In the genomic region with DNA sequence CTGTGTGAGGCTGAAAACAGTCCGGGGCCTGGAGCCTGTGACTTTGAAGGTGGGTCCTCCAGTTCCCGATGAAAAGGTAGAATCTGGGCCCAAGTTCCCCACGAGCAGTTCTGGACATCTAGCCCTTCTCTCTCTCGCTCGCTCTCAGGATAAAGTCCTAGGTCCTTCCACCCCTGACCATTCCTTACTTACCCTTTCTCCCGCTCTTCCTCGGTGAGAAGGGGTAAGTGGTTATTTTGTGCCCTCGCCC, we compare ENCODE assay signal across 8 cellular contexts. TPM values are rescaled to one million over a fixed set of nuclear protein-coding genes. Genes with fewer than 3 reads are reported as not detected.
DNase-seq lines count a peak whose midpoint lies in the region; ATAC-seq and TF ChIP-seq lines count a peak whose summit lies in the region.

No MANE protein-coding gene starts in this region.

- peaks cover 6% of the 10 kb centered on the region for H3K79me1 ChIP-seq in trophoblast cell (ENCODE audit: low read length)

- H3K4me3 ChIP-seq in epithelial cell of proximal tubule (ENCODE audit: low read depth, low read length) (peak overlapping the region; percentile 70), trophoblast cell (ENCODE audit: low read depth, low read length) (peak overlapping the region; percentile 86)

- TF ChIP-seq CTCF in GM10266 (IDR thresholded peaks at IDR 0.05; ENCODE audit: control insufficient read depth, insufficient read depth, low read depth, missing control alignments) (no peak), epithelial cell of proximal tubule (conservative IDR thresholded peaks at IDR 0.05; ENCODE audit: low read depth, low read length) (no peak)

- no peak overlapping the region for H3K9ac ChIP-seq in trophoblast cell (ENCODE audit: low read length)

- H3K79me2 ChIP-seq in trophoblast cell (ENCODE audit: control insufficient read depth, insufficient read depth, low read length, poor library complexity) = peaks cover 6% of the 10 kb centered on the region

- no peak overlapping the region for H2BK5ac ChIP-seq in trophoblast cell (ENCODE audit: low read depth, low read length, poor library complexity)

- peaks cover 0 to 7% of the 10 kb centered on the region in 2 experiments for H3K4me1 ChIP-seq in trophoblast cell (ENCODE audit: control insufficient read depth in 1 of 2, insufficient read depth in 2 of 2, low read length in 2 of 2)

- DNase-seq in GM10266 (ENCODE audit: extremely low spot score) (peak; percentile 24), RPMI7951 (ENCODE audit: low read depth) (peak; percentile 2), epithelial cell of proximal tubule (ENCODE audit: low read depth) (no peak), trophoblast cell (no peak), NCI-H524 treated with DMSO at 0.1 percent for 48 hours (lab: John Stamatoyannopoulos, UW) (no peak)

- no peak overlapping the region for H3K4ac ChIP-seq in trophoblast cell (ENCODE audit: low read depth, low read length)

- no CpG with 5 or more reads among the region's 8 CpGs for WGBS in trophoblast cell (ENCODE audit: extremely low coverage, insufficient coverage, insufficient read length)

- no peaks in the 10 kb centered on the region for H3K9me3 ChIP-seq in trophoblast cell (ENCODE audit: insufficient read depth, low read depth, low read length)

- H2BK120ac ChIP-seq in trophoblast cell (ENCODE audit: insufficient read depth, low read length, poor library complexity) = peak overlapping the region; percentile 60

- peak overlapping the region; percentile 28 for H3K18ac ChIP-seq in trophoblast cell (ENCODE audit: low read length)

- H4K91ac ChIP-seq in trophoblast cell (ENCODE audit: low read depth, low read length) = peak overlapping the region; percentile 30

- no peaks in the 10 kb centered on the region for H3K36me3 ChIP-seq in trophoblast cell (ENCODE audit: control insufficient read depth in 1 of 2, insufficient read depth in 2 of 2, low read length in 2 of 2)

- no peak overlapping the region for H2AK5ac ChIP-seq in trophoblast cell (ENCODE audit: low read length)

- ATAC-seq in HG02610 (IDR thresholded peaks at IDR 0.05; ENCODE audit: unreplicated experiment) (no peak), HG02885 (IDR thresholded peaks at IDR 0.05; ENCODE audit: poor library complexity, unreplicated experiment) (no peak), HG03025 (IDR thresholded peaks at IDR 0.05; ENCODE audit: low FRiP score, unreplicated experiment) (no peak)

- H3K4me2 ChIP-seq in trophoblast cell (ENCODE audit: low read length) = peak overlapping the region; percentile 63

- H4K12ac ChIP-seq in trophoblast cell (ENCODE audit: low read depth, low read length) = peak overlapping the region; percentile 89

- no peaks in the 10 kb centered on the region for H3K27me3 ChIP-seq in trophoblast cell (ENCODE audit: insufficient read depth, low read length)

- H4K8ac ChIP-seq in trophoblast cell (ENCODE audit: low read depth, low read length) = no peak overlapping the region

- H3K14ac ChIP-seq in trophoblast cell (ENCODE audit: low read length) = peak overlapping the region; percentile 92

- H3K23ac ChIP-seq in trophoblast cell (ENCODE audit: low read length) = no peak overlapping the region

- peak overlapping the region; percentile 42 for H3K27ac ChIP-seq in trophoblast cell (ENCODE audit: low read depth, low read length)

- peak overlapping the region; percentile 15 for H2BK12ac ChIP-seq in trophoblast cell (ENCODE audit: low read length)

- H2AFZ ChIP-seq in trophoblast cell (ENCODE audit: insufficient read depth, low read length, poor library complexity) = peak overlapping the region; percentile 95

RNA-seq across cellular contexts. Expression of a gene that starts 0.7 kb away (rescaled TPM):
- 9.8 and 10.5 TPM in 2 replicates for total RNA-seq in RPMI7951 (2014; rRNA removed; shearing (Covaris generic))
- 8.4 and 11.1 TPM in 2 replicates for total RNA-seq in epithelial cell of proximal tubule
- 7.5 and 7.9 TPM in 2 replicates for polyA plus RNA-seq in trophoblast cell (2013)

Comparison
In these comparisons a context has a peak if more than half of its experiments do, and no peak if none do; other contexts are left out.
1. DNase-seq: peak in GM10266 (single experiment) and RPMI7951 (single experiment); none in epithelial cell of proximal tubule (single experiment), trophoblast cell (0 of 2) and NCI-H524 treated with DMSO at 0.1 percent for 48 hours (single experiment).